1 cellular context compared by ENCODE assay signal in the genomic region with DNA sequence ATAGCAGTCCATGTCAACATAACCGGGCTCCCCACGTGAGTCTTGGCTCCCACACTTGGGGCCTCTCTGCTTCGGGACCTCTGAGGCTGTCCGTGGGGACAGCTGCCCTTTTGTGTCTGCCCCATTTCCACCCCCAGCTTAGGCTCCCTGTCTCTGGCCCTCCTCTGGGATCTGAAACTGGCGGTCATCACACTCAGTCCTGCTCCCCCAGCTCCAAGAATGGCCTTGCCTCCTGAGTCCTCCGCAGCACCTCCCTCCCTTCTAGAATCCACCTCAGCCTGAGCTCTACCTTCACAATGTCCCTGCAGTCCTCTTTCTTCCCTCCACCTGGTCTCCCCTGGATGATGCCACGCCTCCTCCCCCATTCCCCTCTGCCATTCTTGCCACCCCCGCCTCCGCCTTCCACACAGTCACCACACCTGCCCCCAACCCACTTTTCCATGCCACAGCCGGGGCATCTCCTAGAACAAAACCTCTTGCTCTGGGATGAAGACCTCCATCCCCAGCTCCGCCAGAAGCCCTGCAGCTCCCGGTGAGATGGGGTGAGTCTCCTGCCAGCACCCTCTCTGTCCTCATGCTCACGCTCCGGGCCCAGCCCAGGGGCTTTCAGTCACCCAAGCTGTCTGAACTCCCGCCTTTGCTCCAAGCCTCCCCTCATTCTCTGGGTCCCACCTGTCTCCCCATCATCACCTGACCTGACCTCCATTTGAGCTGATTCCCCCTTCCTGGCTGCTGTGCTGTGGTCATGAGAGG.
TF ChIP-seq lines count a peak whose summit lies in the region.

No MANE protein-coding gene starts in this region.

TF ChIP-seq in HepG2, 621 proteins besides CTCF, POLR2A, EP300 and RAD21:
- TF ChIP-seq REPIN1 (CRISPR knock-in tag; IDR thresholded peaks at IDR 0.05; ENCODE audit: borderline replicate concordance, low read depth) (no peak), SIX1 (CRISPR knock-in tag; IDR thresholded peaks at IDR 0.05; ENCODE audit: borderline replicate concordance) (no peak), ZFP1 (CRISPR knock-in tag; IDR thresholded peaks at IDR 0.05) (no peak), PRDM15 (CRISPR knock-in tag; IDR thresholded peaks at IDR 0.05) (no peak), ZSCAN31 (CRISPR knock-in tag; IDR thresholded peaks at IDR 0.05; ENCODE audit: low read depth) (0 out of 2 replicates have a peak, but pooled peaks have one; percentile 17)
